18 cellular contexts compared by ENCODE assay signal in the genomic region with DNA sequence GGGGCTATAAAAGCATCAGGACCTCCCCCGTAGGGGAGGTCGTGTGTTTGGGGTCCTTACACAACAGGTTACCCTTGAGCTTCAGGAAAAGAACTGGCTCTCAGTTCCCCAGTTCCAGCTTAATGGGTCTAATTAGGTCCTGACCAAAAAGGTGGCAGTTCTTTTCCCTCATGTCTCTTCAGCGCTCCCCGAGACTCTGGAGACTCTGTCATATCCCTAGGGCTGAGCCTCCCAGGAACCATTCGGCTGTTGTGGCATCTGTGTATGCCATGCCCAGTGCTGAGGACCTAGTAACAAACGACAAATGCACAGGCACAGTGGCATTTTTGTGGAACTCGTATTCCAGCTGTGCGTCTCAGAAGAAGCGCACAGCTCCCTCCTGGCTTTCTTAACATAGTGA. TPM values are rescaled to one million over a fixed set of nuclear protein-coding genes. Genes with fewer than 3 reads are reported as not detected.
A peak's percentile ranks its signal among the peaks of the same experiment; 100 is the strongest.
DNase-seq lines count a peak whose midpoint lies in the region; ATAC-seq, FAIRE-seq and TF ChIP-seq lines count a peak whose summit lies in the region.
"Had no signal": no experiment of that assay in that cellular context is flagged by ENCODE, and none has a peak within 500 bp of the region (broad histone marks: within the 10 kb centered on the region; RNA-seq: fewer than 3 reads in every experiment).

No MANE protein-coding gene starts in this region.

- H3K27ac ChIP-seq in keratinocyte (ENCODE audit: control insufficient read depth, insufficient read depth, low read length) (peak overlapping the region; percentile 35), transverse colon (peak overlapping the region in 3 of 4 donors; percentile 39 to 88 (median 87))
- H3K27ac ChIP-seq: A549, HL-60 had no signal

- in situ Hi-C loops in transverse colon (cut with MboI; ENCODE audit: low pct_ligation_motif_present in 1 of 4, low pct_unique_long_range_greater_than_20kb in 1 of 4, low sequenced_read_pairs in 3 of 4): loop anchor here in 1 of 4 donors (10.0 kb wide), 1 partner anchor 94 kb away; no protein-coding TSS in a partner anchor

- no peak for FAIRE-seq in keratinocyte (lab: Jason Lieb, UNC)
- FAIRE-seq: A549 had no signal

- TF ChIP-seq CTCF in keratinocyte (optimal IDR thresholded peaks at IDR 0.05 in 1 of 3, IDR thresholded peaks at IDR 0.05 in 1 of 3, conservative IDR thresholded peaks at IDR 0.05 in 1 of 3; ENCODE audit: extremely low read depth in 1 of 3, insufficient read depth in 2 of 3, low read length in 3 of 3): no peak
- TF ChIP-seq CTCF in transverse colon (IDR thresholded peaks at IDR 0.05): no peak

- ATAC-seq in activated T-helper 17 cell treated with anti-CD3 and anti-CD28 coated beads, Interleukin-2, amount 50 U/mL, for 72 hours (replicated peaks): no peak
- ATAC-seq in GM21515 (IDR thresholded peaks at IDR 0.05; ENCODE audit: unreplicated experiment): no peak
- ATAC-seq: A549, right cardiac atrium had no signal

- TF ChIP-seq EP300 in transverse colon (IDR thresholded peaks at IDR 0.05; ENCODE audit: low read depth): no peak

- CTCF ChIA-PET in activated CD4-positive, alpha-beta T cell treated with anti-CD3 and anti-CD28 coated beads, Interleukin-2, amount 10 ng/mL, durations not matched to agents 7 days and 5 days (lab: Charles Lee): interaction anchor here (1.0 to 1.6 kb wide), 3 partner anchors 82 to 121 kb away, joined by 3 to 4 read pairs (median 3); no protein-coding TSS in a partner anchor

- H3K27ac Mint-ChIP-seq in activated CD4-positive, alpha-beta T cell treated with anti-CD3 and anti-CD28 coated beads, Interleukin-2, amount 10 ng/mL, durations not matched to agents 7 days and 5 days: peak overlapping the region; percentile 59
- H3K27ac Mint-ChIP-seq in activated T-helper 17 cell treated with anti-CD3 and anti-CD28 coated beads, Interleukin-2, amount 50 U/mL, for 72 hours: peak overlapping the region; percentile 95
- H3K27ac Mint-ChIP-seq: brain, nephron progenitor cell had no signal

- H3K4me3 Mint-ChIP-seq in activated CD4-positive, alpha-beta T cell treated with anti-CD3 and anti-CD28 coated beads, Interleukin-2, amount 10 ng/mL, durations not matched to agents 7 days and 5 days: peak overlapping the region; percentile 84
- H3K4me3 Mint-ChIP-seq in activated T-helper 17 cell treated with anti-CD3 and anti-CD28 coated beads, Interleukin-2, amount 50 U/mL, for 72 hours: peak overlapping the region; percentile 90
- H3K4me3 Mint-ChIP-seq: nephron progenitor cell had no signal

- H3K36me3 ChIP-seq in keratinocyte (ENCODE audit: control insufficient read depth in 2 of 2, extremely low read depth in 1 of 2, insufficient read depth in 2 of 2, low read length in 2 of 2): peaks cover 11 to 17% of the 10 kb centered on the region in 2 experiments
- peaks cover 0 to 15% (median 2%) of the 10 kb centered on the region in 4 donors for H3K36me3 ChIP-seq in transverse colon

- peak overlapping the region; percentile 96 for H3K4me2 ChIP-seq in keratinocyte (ENCODE audit: control insufficient read depth, extremely low read depth, insufficient read depth, low read depth, low read length)
- H3K4me2 ChIP-seq: A549 had no signal

- H4K20me1 ChIP-seq in keratinocyte (ENCODE audit: control insufficient read depth, extremely low read depth, insufficient read depth, low read length): no peaks in the 10 kb centered on the region

- peak overlapping the region; percentile 31 for H3K9ac ChIP-seq in keratinocyte (ENCODE audit: control insufficient read depth, extremely low read depth, insufficient read depth, low read length)

- TF ChIP-seq POLR2A in transverse colon (IDR thresholded peaks at IDR 0.05): no peak

- H3K4me3 ChIP-seq in keratinocyte (ENCODE audit: control insufficient read depth in 2 of 3, extremely low read depth in 1 of 3, insufficient read depth in 2 of 3, low read depth in 1 of 3, low read length in 3 of 3) (peak overlapping the region in 2 of 3 experiments; percentile 6 to 70), transverse colon (peak overlapping the region in 1 of 4 donors; percentile 48)
- H3K4me3 ChIP-seq: A549 had no signal

- H3K27me3 ChIP-seq in keratinocyte (ENCODE audit: control insufficient read depth, extremely low read depth, insufficient read depth, low read length): no peaks in the 10 kb centered on the region
- peaks cover 2% of the 10 kb centered on the region for H3K27me3 ChIP-seq in transverse colon

- POLR2A ChIA-PET in activated CD4-positive, alpha-beta T cell treated with anti-CD3 and anti-CD28 coated beads, Interleukin-2, amount 10 ng/mL, durations not matched to agents 7 days and 5 days (lab: Charles Lee): interaction anchor here (1.0 kb wide), 1 partner anchor 41 kb away, joined by 4 read pairs; no protein-coding TSS in a partner anchor

- H3K9me3 ChIP-seq in keratinocyte (ENCODE audit: control insufficient read depth, low read depth, low read length) (no peaks in the 10 kb centered on the region), transverse colon (no peaks in the 10 kb centered on the region)
- H3K9me3 ChIP-seq: A549, Caco-2 had no signal

- peaks cover 86% of the 10 kb centered on the region for H3K4me1 Mint-ChIP-seq in activated CD4-positive, alpha-beta T cell treated with anti-CD3 and anti-CD28 coated beads, Interleukin-2, amount 10 ng/mL, durations not matched to agents 7 days and 5 days
- H3K4me1 Mint-ChIP-seq in activated T-helper 17 cell treated with anti-CD3 and anti-CD28 coated beads, Interleukin-2, amount 50 U/mL, for 72 hours: peaks cover 21% of the 10 kb centered on the region

- no peak for DNase-seq in activated CD4-positive, alpha-beta T cell treated with anti-CD3 and anti-CD28 coated beads, Interleukin-2, amount 10 ng/mL, durations not matched to agents 7 days and 5 days
- no peak for DNase-seq in activated CD4-positive, alpha-beta T cell treated with anti-CD3 and anti-CD28 coated beads, Interleukin-2, amount 50 U/mL, for 1 hour
- DNase-seq in keratinocyte (ENCODE audit: low read depth, low spot score) (no peak), transverse colon (no peak), foreskin melanocyte (no peak), RKO (ENCODE audit: low spot score) (no peak)
- DNase-seq: activated CD8-positive, alpha-beta memory T cell treated with anti-CD3 and anti-CD28 coated beads, Interleukin-2, amount 50 U/mL, for 4 hours; Caco-2; kidney glomerular epithelial cell; NCI-H2081; nephron progenitor cell; right cardiac atrium; stimulated activated naive CD4-positive, alpha-beta T cell treated with Interleukin-2 at 50 U/mL for 16 hours had no signal

- peaks cover 44% of the 10 kb centered on the region for H3K4me1 ChIP-seq in keratinocyte (ENCODE audit: control insufficient read depth, extremely low read depth, insufficient read depth, low read length)
- peaks cover 0 to 37% (median 17%) of the 10 kb centered on the region in 4 donors for H3K4me1 ChIP-seq in transverse colon

- H3K9me3 Mint-ChIP-seq in activated CD4-positive, alpha-beta T cell treated with anti-CD3 and anti-CD28 coated beads, Interleukin-2, amount 10 ng/mL, durations not matched to agents 7 days and 5 days: no peaks in the 10 kb centered on the region
- H3K9me3 Mint-ChIP-seq in activated T-helper 17 cell treated with anti-CD3 and anti-CD28 coated beads, Interleukin-2, amount 50 U/mL, for 72 hours: no peaks in the 10 kb centered on the region
- H3K9me3 Mint-ChIP-seq: nephron progenitor cell had no signal

- dilution Hi-C loops in keratinocyte (cut with MboI; ENCODE audit: extremely low pct_ligation_motif_present, low sequenced_read_pairs): no loop called here

- H3K27me3 Mint-ChIP-seq in activated CD4-positive, alpha-beta T cell treated with anti-CD3 and anti-CD28 coated beads, Interleukin-2, amount 10 ng/mL, durations not matched to agents 7 days and 5 days: no peaks in the 10 kb centered on the region
- H3K27me3 Mint-ChIP-seq in activated T-helper 17 cell treated with anti-CD3 and anti-CD28 coated beads, Interleukin-2, amount 50 U/mL, for 72 hours: no peaks in the 10 kb centered on the region

- peaks cover 73% of the 10 kb centered on the region for H3K36me3 Mint-ChIP-seq in activated CD4-positive, alpha-beta T cell treated with anti-CD3 and anti-CD28 coated beads, Interleukin-2, amount 10 ng/mL, durations not matched to agents 7 days and 5 days (ENCODE audit: low read depth)
- H3K36me3 Mint-ChIP-seq in activated T-helper 17 cell treated with anti-CD3 and anti-CD28 coated beads, Interleukin-2, amount 50 U/mL, for 72 hours (ENCODE audit: low read depth): peaks cover 100% of the 10 kb centered on the region
- H3K36me3 Mint-ChIP-seq: brain had no signal

- H3K9me1 ChIP-seq in keratinocyte (ENCODE audit: control insufficient read depth, extremely low read depth, insufficient read depth, low read length): no peaks in the 10 kb centered on the region

- intact Hi-C loops in transverse colon (cut with DNase I; ENCODE audit: low total_unique reads): no loop called here

- no peak overlapping the region for H2AFZ ChIP-seq in keratinocyte (ENCODE audit: control insufficient read depth, low read length)

- H3K79me2 ChIP-seq in keratinocyte (ENCODE audit: control insufficient read depth, insufficient read depth, low read length): peaks cover 4% of the 10 kb centered on the region

- WGBS in transverse colon (ENCODE audit: low coverage in 1 of 2), 2 donors: 83 to 87% methylated on average over 5 to 9 of the region's 9 CpGs

RNA-seq across cellular contexts. Expression of a gene that starts 14.6 kb away (rescaled TPM):
- 10 to 100 TPM; 27.1 to 30.8 TPM for total RNA-seq in activated CD4-positive, alpha-beta T cell treated with anti-CD3 and anti-CD28 coated beads, Interleukin-2, amount 10 ng/mL, durations not matched to agents 7 days and 5 days
- total RNA-seq in activated T-helper 17 cell treated with anti-CD3 and anti-CD28 coated beads, Interleukin-2, amount 50 U/mL, for 72 hours: 100 to 1,000 TPM; 138 to 149 TPM
- polyA plus RNA-seq in keratinocyte: 3.9 to 8.6 TPM (median 6.7 TPM) in 3 replicates
- 96.8 TPM for polyA plus RNA-seq in keratinocyte (2011; ENCODE audit: low read depth)
- polyA plus RNA-seq in keratinocyte (2011; cell fraction: cytosol; rRNA removed): 2.4 and 4.8 TPM in 2 replicates
- 17.2 and 19.4 TPM in 2 replicates for polyA plus RNA-seq in keratinocyte (2011; cell fraction: nucleus; rRNA removed)
- polyA plus RNA-seq in keratinocyte (2012; ENCODE audit: low replicate concordance): 6.1 and 46.3 TPM in 2 replicates
- 12.4 to 14.6 TPM (median 13.3 TPM) in 3 replicates for polyA minus RNA-seq in keratinocyte
- 3.3 TPM for polyA minus RNA-seq in keratinocyte (2011; cell fraction: cytosol; rRNA and poly(A)+ RNA removed)
- polyA minus RNA-seq in keratinocyte (2011; cell fraction: nucleus; rRNA and poly(A)+ RNA removed): 19.2 and 37.1 TPM in 2 replicates
- total RNA-seq in transverse colon: 10 to 100 TPM in 3 of 4 donors, 1 to 10 TPM in 1; 2.4 to 32.4 (median 18.6) TPM

Comparison
In these comparisons a context has a peak if more than half of its experiments do, and no peak if none do; other contexts are left out.
1. RNA of a gene that starts 14.6 kb away (total RNA-seq): 138 to 149 TPM in activated T-helper 17 cell treated with anti-CD3 and anti-CD28 coated beads, Interleukin-2, amount 50 U/mL, for 72 hours; 27.1 to 30.8 TPM in activated CD4-positive, alpha-beta T cell treated with anti-CD3 and anti-CD28 coated beads, Interleukin-2, amount 10 ng/mL, durations not matched to agents 7 days and 5 days and 2.4 to 32.4 TPM in transverse colon; every median in the first group is over 4 times any median in the second.